26 cellular contexts compared by ENCODE assay signal in the genomic region with DNA sequence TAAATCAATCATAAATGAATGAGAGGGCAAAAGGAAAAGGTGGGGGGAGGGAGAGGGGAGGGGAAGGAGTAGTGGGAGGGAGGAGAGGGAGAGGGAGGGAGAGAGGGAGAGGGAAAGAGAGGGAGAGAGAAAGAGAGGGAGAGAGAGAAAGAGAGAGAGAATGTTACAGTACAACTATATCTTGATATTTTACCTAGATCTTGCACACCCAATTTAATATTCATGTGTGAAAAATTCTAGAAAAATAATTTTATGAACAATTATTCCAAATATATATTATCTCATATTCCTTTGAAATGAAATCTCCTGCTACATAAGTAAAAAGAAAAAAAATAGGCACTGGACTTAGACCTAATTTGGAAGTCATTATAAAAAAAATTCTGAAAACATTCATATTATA.
"Had no signal": no experiment of that assay in that cellular context is flagged by ENCODE, and none has a peak within 500 bp of the region (broad histone marks: within the 10 kb centered on the region; RNA-seq: fewer than 3 reads in every experiment).

No MANE protein-coding gene starts in this region.

- DNase-seq: hippocampal formation; left colon; left ventricle myocardium inferior; mesendoderm; naive B cell; natural killer cell; nephron progenitor cell; occipital lobe; psoas muscle; stimulated activated CD4-positive, alpha-beta T cell treated with anti-CD3 and anti-CD28 coated beads, Interleukin-12 subunit alpha, Interleukin-12 subunit beta, amount 100 ng/mL, for 4 hours; stimulated activated CD4-positive, alpha-beta T cell treated with anti-CD3 and anti-CD28 coated beads, Interleukin-15, amount 100 ng/mL, for 24 hours; stimulated activated CD4-positive, alpha-beta T cell treated with anti-CD3 and anti-CD28 coated beads, Interleukin-2, amount 100 ng/mL, for 24 hours; stimulated activated CD4-positive, alpha-beta T cell treated with anti-CD3 and anti-CD28 coated beads, Interleukin-4, amount 100 ng/mL, for 1 hour; stimulated activated naive B cell treated with anti-CD40 and anti-IgM and Interleukin-4, amounts not matched to agents 10 μg/mL and 1 μg/mL and 100 μg/mL, for 72 hours; stimulated activated naive CD8-positive, alpha-beta T cell treated with anti-CD3 and anti-CD28 coated beads, Interleukin-15, Interleukin-2, amounts not matched to agents 100 U/mL and 50 U/mL, for 24 hours; stomach; testis; thyroid gland; transverse colon; upper lobe of left lung had no signal

- H3K4me1 ChIP-seq: left ventricle myocardium inferior, neural progenitor cell, parathyroid adenoma, psoas muscle, testis, thyroid gland, upper lobe of left lung, vagina had no signal

- H3K4me3 ChIP-seq: left ventricle myocardium inferior, lung, neural progenitor cell, psoas muscle, stomach, testis, thyroid gland, transverse colon, upper lobe of left lung, vagina had no signal

- H3K9me3 ChIP-seq: left ventricle myocardium inferior, neutrophil, psoas muscle, stomach, testis, thyroid gland, transverse colon, upper lobe of left lung, vagina had no signal

- FAIRE-seq: keratinocyte had no signal

- H3K27me3 ChIP-seq: neural progenitor cell, neutrophil, stomach, testis, thyroid gland, transverse colon, upper lobe of left lung, vagina had no signal

- H3K27ac ChIP-seq: left ventricle myocardium inferior, neural progenitor cell, neutrophil, parathyroid adenoma, psoas muscle, stomach, testis, thyroid gland, transverse colon, upper lobe of left lung, vagina had no signal

- H3K36me3 ChIP-seq: neural progenitor cell, thyroid gland, vagina had no signal
